In genomic region chr1:230401763-230402294, GRCh38 we compare ENCODE assay signal across 1 cellular context.
TF ChIP-seq lines count a peak whose summit lies in the region.

No MANE protein-coding gene starts in this region.

TF ChIP-seq in IMR-90, 13 proteins besides CTCF, POLR2A, EP300 and RAD21 (continued from another document):
- TF ChIP-seq USF2 (IDR thresholded peaks at IDR 0.05; ENCODE audit: low read depth, low read length) = no peak
- TF ChIP-seq FOS (IDR thresholded peaks at IDR 0.05; ENCODE audit: low read depth, low read length) = no peak
- no peak for TF ChIP-seq MXI1 (IDR thresholded peaks at IDR 0.05; ENCODE audit: borderline replicate concordance, low read depth, low read length)
- TF ChIP-seq CEBPB (IDR thresholded peaks at IDR 0.05; ENCODE audit: low read depth, low read length) = no peak
- no peak for TF ChIP-seq MAZ (IDR thresholded peaks at IDR 0.05; ENCODE audit: borderline replicate concordance, low read depth, low read length)
- no peak for TF ChIP-seq CHD1 (IDR thresholded peaks at IDR 0.05; ENCODE audit: low read depth, low read length)
- no peak for TF ChIP-seq RFX5 (IDR thresholded peaks at IDR 0.05; ENCODE audit: low read depth, low read length)
- no peak for TF ChIP-seq BHLHE40 (IDR thresholded peaks at IDR 0.05; ENCODE audit: low read depth, low read length)
TF ChIP-seq in IMR-90: peak in this region for 0.
